ENCODE assay signal across 8 cellular contexts in the genomic region with DNA sequence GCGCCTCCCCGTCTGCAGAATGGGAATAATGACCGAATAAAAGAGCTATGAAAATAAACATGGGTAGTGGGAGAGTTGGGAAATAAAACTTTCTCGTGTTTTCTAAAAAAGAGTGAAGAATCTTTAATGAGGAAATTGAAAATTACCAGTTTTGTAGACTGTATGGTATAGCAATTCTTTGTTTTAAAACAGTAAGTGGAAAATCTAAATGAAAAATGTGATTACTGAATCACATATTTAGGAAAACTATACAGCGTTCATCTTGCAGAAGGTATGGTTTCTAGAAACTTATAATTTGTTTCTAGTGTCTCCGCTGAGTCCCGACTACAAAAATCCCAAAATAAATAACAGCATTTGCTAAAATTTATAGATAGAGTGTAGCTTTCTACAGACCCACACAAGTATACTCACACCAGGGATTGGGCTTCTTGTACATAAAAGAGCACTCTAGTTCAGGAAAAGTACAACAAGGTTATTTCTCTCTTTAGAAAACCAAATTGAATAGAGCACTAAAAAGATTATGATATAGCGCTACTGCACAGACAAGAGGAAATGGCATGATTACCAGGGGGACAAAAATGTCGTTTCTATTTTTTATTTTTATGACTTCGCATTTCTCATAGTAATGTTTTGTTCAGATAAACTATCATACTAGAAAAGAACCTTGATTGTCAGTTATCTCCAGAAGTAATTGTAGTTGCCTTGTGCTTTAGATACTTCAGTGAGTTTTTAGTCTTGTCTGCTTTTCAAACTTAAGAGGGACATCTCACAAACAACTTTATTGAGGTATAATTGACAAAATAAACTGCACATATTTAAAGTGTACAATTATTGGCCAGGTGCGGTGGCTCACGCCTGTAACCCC. TPM values are rescaled to one million over a fixed set of nuclear protein-coding genes. Genes with fewer than 3 reads are reported as not detected.
DNase-seq lines count a peak whose midpoint lies in the region; ATAC-seq and TF ChIP-seq lines count a peak whose summit lies in the region.

No MANE protein-coding gene starts in this region.

- H4K20me1 ChIP-seq in DND-41 (ENCODE audit: insufficient read depth, low read length) = peaks cover 29% of the 10 kb centered on the region
- peaks cover 30% of the 10 kb centered on the region for H4K20me1 ChIP-seq in OCI-LY3 (ENCODE audit: insufficient read depth, low read length)

- H3K27ac Mint-ChIP-seq in endodermal cell = peak overlapping the region; percentile 92

- H3K9ac ChIP-seq in DND-41 (ENCODE audit: low read depth, low read length) (peak overlapping the region; percentile 85), OCI-LY3 (ENCODE audit: low read length) (peak overlapping the region; percentile 77), endodermal cell (ENCODE audit: extremely low read depth, low read length, poor library complexity, severe bottlenecking) (peak overlapping the region; percentile 68)

- in situ Hi-C loops in GM13977 (cut with MboI; ENCODE audit: low pct_unique_long_range_greater_than_20kb, low sequenced_read_pairs, unreplicated experiment) = no loop called here

- H3K4me3 ChIP-seq in DND-41 (ENCODE audit: low read depth in 1 of 2, low read length in 2 of 2) = peak overlapping the region; percentile 31 to 89
- H3K4me3 ChIP-seq in OCI-LY3 (ENCODE audit: low read length) = peak overlapping the region; percentile 91
- H3K4me3 ChIP-seq in endodermal cell (ENCODE audit: low read length) = peak overlapping the region; percentile 93
- peak overlapping the region; percentile 80 to 88 for H3K4me3 ChIP-seq in neutrophil (ENCODE audit: low read depth in 1 of 2, low read length in 1 of 2)

- H3K36me3 Mint-ChIP-seq in endodermal cell (ENCODE audit: low read depth) = no peaks in the 10 kb centered on the region

- no peak for ATAC-seq in DND-41 (ENCODE audit: insufficient read depth, low read depth)
- ATAC-seq in GM21825 (IDR thresholded peaks at IDR 0.05; ENCODE audit: unreplicated experiment) = no peak

- no peak for TF ChIP-seq CTCF in DND-41 (IDR thresholded peaks at IDR 0.05; ENCODE audit: borderline replicate concordance, extremely low read depth, low read length, poor library complexity, severe bottlenecking)
- no peak for TF ChIP-seq CTCF in OCI-LY3 (IDR thresholded peaks at IDR 0.05; ENCODE audit: low read depth, low read length)
- TF ChIP-seq CTCF in endodermal cell (conservative IDR thresholded peaks at IDR 0.05) = no peak
- no peak for TF ChIP-seq CTCF in neutrophil (IDR thresholded peaks at IDR 0.05)
- no peak for TF ChIP-seq CTCF in GM13977 (IDR thresholded peaks at IDR 0.05; ENCODE audit: extremely low read depth, insufficient read depth, missing control alignments)

- H3K27ac ChIP-seq in DND-41 (ENCODE audit: low read length) = peak overlapping the region; percentile 88
- peak overlapping the region; percentile 93 for H3K27ac ChIP-seq in OCI-LY3 (ENCODE audit: low read length)
- peak overlapping the region; percentile 78 for H3K27ac ChIP-seq in endodermal cell (ENCODE audit: low read depth, low read length)
- peak overlapping the region; percentile 90 for H3K27ac ChIP-seq in neutrophil

- DNase-seq in DND-41 (no peak), endodermal cell (no peak), GM13977 (ENCODE audit: low spot score) (no peak), NOMO-1 treated with dmso at 0.1 percent for 144 hours (lab: John Stamatoyannopoulos, UW; ENCODE audit: unreplicated experiment) (no peak), HCEC 1CT (no peak)

- H3K27me3 ChIP-seq in DND-41 (ENCODE audit: insufficient read depth, low read length, poor library complexity) = no peaks in the 10 kb centered on the region
- H3K27me3 ChIP-seq in OCI-LY3 (ENCODE audit: low read depth, low read length) = no peaks in the 10 kb centered on the region
- no peaks in the 10 kb centered on the region for H3K27me3 ChIP-seq in endodermal cell (ENCODE audit: control insufficient read depth, insufficient read depth, low read length, poor library complexity, severe bottlenecking)
- no peaks in the 10 kb centered on the region for H3K27me3 ChIP-seq in neutrophil

- no peaks in the 10 kb centered on the region for H3K9me3 Mint-ChIP-seq in endodermal cell

- no peaks in the 10 kb centered on the region for H3K27me3 Mint-ChIP-seq in endodermal cell (ENCODE audit: insufficient read depth)

- H2AFZ ChIP-seq in DND-41 (ENCODE audit: low read depth, low read length) (peak overlapping the region; percentile 72), OCI-LY3 (ENCODE audit: low read depth, low read length) (peak overlapping the region; percentile 62)

- H3K79me2 ChIP-seq in DND-41 (ENCODE audit: insufficient read depth, low read length) (peaks cover 38% of the 10 kb centered on the region), OCI-LY3 (ENCODE audit: low read length) (peaks cover 39% of the 10 kb centered on the region)

- 21 to 52% methylated on average over 5 to 10 of the region's 12 CpGs for WGBS in endodermal cell (ENCODE audit: insufficient coverage in 1 of 2, insufficient read length in 1 of 2), 2 experiments

- no peaks in the 10 kb centered on the region; the same call in 1 of the 2 replicates for H3K36me3 ChIP-seq in DND-41 (ENCODE audit: insufficient read depth, low read length)
- H3K36me3 ChIP-seq in OCI-LY3 (replicated peaks; ENCODE audit: low read depth, low read length) = no peaks in the 10 kb centered on the region
- no peaks in the 10 kb centered on the region for H3K36me3 ChIP-seq in endodermal cell (ENCODE audit: control insufficient read depth, insufficient read depth, low read length)
- H3K36me3 ChIP-seq in neutrophil = no peaks in the 10 kb centered on the region

- peak overlapping the region; percentile 65 for H3K4me2 ChIP-seq in DND-41 (ENCODE audit: insufficient read depth, low read length)
- H3K4me2 ChIP-seq in OCI-LY3 (ENCODE audit: low read length) = peak overlapping the region; percentile 80

- H3K4me1 ChIP-seq in DND-41 (ENCODE audit: insufficient read depth, low read length) = peaks cover 38% of the 10 kb centered on the region
- H3K4me1 ChIP-seq in OCI-LY3 (ENCODE audit: low read length) = peaks cover 37% of the 10 kb centered on the region
- no peaks in the 10 kb centered on the region for H3K4me1 ChIP-seq in endodermal cell (ENCODE audit: control insufficient read depth, insufficient read depth, low read length)
- H3K4me1 ChIP-seq in neutrophil (ENCODE audit: control insufficient read depth in 1 of 2, insufficient read depth in 1 of 2, low read depth in 1 of 2, low read length in 1 of 2) = peaks cover 33 to 43% of the 10 kb centered on the region in 2 experiments

- H3K9me3 ChIP-seq in DND-41 (ENCODE audit: insufficient read depth, low read length, severe bottlenecking) (no peaks in the 10 kb centered on the region), OCI-LY3 (ENCODE audit: insufficient read depth, low read length) (no peaks in the 10 kb centered on the region), endodermal cell (ENCODE audit: control insufficient read depth, low read length) (no peaks in the 10 kb centered on the region), neutrophil (no peaks in the 10 kb centered on the region)

- peak overlapping the region; percentile 98 for H3K4me3 Mint-ChIP-seq in endodermal cell

- peaks cover 26% of the 10 kb centered on the region for H3K4me1 Mint-ChIP-seq in endodermal cell

RNA-seq across cellular contexts. Expression of a gene that starts 1.0 kb away (rescaled TPM):
- 10 to 100 TPM; 85.4 to 85.8 TPM for total RNA-seq in endodermal cell
- 35.0 TPM for polyA plus RNA-seq in endodermal cell (2013, experiment 1 of 2)
- 32.3 TPM for polyA plus RNA-seq in endodermal cell (2013, experiment 2 of 2)
